In genomic region chr11:13970986-13971385, GRCh38 we compare ENCODE assay signal across 9 cellular contexts. TPM values are rescaled to one million over a fixed set of nuclear protein-coding genes. Genes with fewer than 3 reads are reported as not detected.
DNase-seq lines count a peak whose midpoint lies in the region; ATAC-seq and TF ChIP-seq lines count a peak whose summit lies in the region.
"Had no signal": no experiment of that assay in that cellular context is flagged by ENCODE, and none has a peak within 500 bp of the region (broad histone marks: within the 10 kb centered on the region; RNA-seq: fewer than 3 reads in every experiment).

No MANE protein-coding gene starts in this region.

- H3K18ac ChIP-seq in H9 (ENCODE audit: insufficient read length, low read depth, low read length), result no peak overlapping the region

- no peak overlapping the region for H3K23ac ChIP-seq in H9 (ENCODE audit: insufficient read length, low read depth, low read length)

- H2BK15ac ChIP-seq in H9 (ENCODE audit: low read depth, low read length), result no peak overlapping the region

- no peak overlapping the region for H3T11ph ChIP-seq in H9 (ENCODE audit: low read length)

- H3K14ac ChIP-seq in H9 (ENCODE audit: insufficient read depth, low read length), result no peak overlapping the region

- H3K4me1 Mint-ChIP-seq in Caco-2 (ENCODE audit: low read depth, unreplicated experiment) (peaks cover 53% of the 10 kb centered on the region), H9 (peaks cover 19 to 42% of the 10 kb centered on the region in 2 experiments)

- TF ChIP-seq CTCF in Caco-2 (IDR thresholded peaks at IDR 0.05; ENCODE audit: insufficient read depth in 1 of 2, low read depth in 1 of 2, low read length in 1 of 2, severe bottlenecking in 1 of 2, unreplicated experiment in 1 of 2), result peak; percentile 36 to 70
- peak; percentile 63 for TF ChIP-seq CTCF in H9 (conservative IDR thresholded peaks at IDR 0.05)
- TF ChIP-seq CTCF in kidney epithelial cell (IDR thresholded peaks at IDR 0.05; ENCODE audit: insufficient read depth, low read length, poor library complexity, severe bottlenecking), result peak; percentile 72

- BruUV-seq in Caco-2 (replicated peaks; lab: Mats Ljungman, UMichigan), result no TSS peak

- no peaks in the 10 kb centered on the region for H4K20me1 ChIP-seq in H9 (ENCODE audit: control insufficient read depth, insufficient read depth, insufficient read length)

- H3K4ac ChIP-seq in H9 (ENCODE audit: low read depth, low read length), result no peak overlapping the region

- H2AK5ac ChIP-seq in H9 (ENCODE audit: insufficient read length, low read length), result no peak overlapping the region

- whole genome bisulfite sequencing in H9 (ENCODE audit: extremely low coverage, insufficient read length, low lambda C conversion rate), result no CpG with 5 or more reads among the region's 2 CpGs

- no peaks in the 10 kb centered on the region for H3K79me2 ChIP-seq in H9 (ENCODE audit: insufficient read depth, low read length)

- no peak overlapping the region for H2BK20ac ChIP-seq in H9 (ENCODE audit: low read depth, low read length, poor library complexity, severe bottlenecking)

- no peak overlapping the region for H2BK120ac ChIP-seq in H9 (ENCODE audit: low read depth, low read length, poor library complexity, severe bottlenecking)

- CTCF ChIA-PET in Caco-2 (lab: Charles Lee), result interaction anchor here (0.6 to 2.4 kb wide), 3 partner anchors 21 to 178 kb away, joined by 3 to 22 read pairs (median 3); no protein-coding TSS in a partner anchor

- no peak overlapping the region for H3K56ac ChIP-seq in H9 (ENCODE audit: insufficient read length, low read depth, low read length)

- H3K36me3 Mint-ChIP-seq in Caco-2 (ENCODE audit: insufficient read depth, unreplicated experiment) (no peaks in the 10 kb centered on the region), H9 (ENCODE audit: insufficient read depth in 1 of 3, low read depth in 3 of 3) (no peaks in the 10 kb centered on the region)

- H3K36me3 ChIP-seq in Caco-2 (ENCODE audit: control insufficient read depth, insufficient read depth, low read length) (no peaks in the 10 kb centered on the region), kidney epithelial cell (ENCODE audit: control insufficient read depth, insufficient read depth, low read length) (no peaks in the 10 kb centered on the region)

- POLR2A ChIA-PET in Caco-2 (lab: Charles Lee), result no interaction called here

- H3K9me3 Mint-ChIP-seq in Caco-2 (ENCODE audit: unreplicated experiment), result no peaks in the 10 kb centered on the region
- no peaks in the 10 kb centered on the region; a peak in 1 of 5 replicates for H3K9me3 Mint-ChIP-seq in H9

- no peak overlapping the region for H2AFZ ChIP-seq in H9 (ENCODE audit: low read length)

- no peak overlapping the region for H2BK12ac ChIP-seq in H9 (ENCODE audit: insufficient read length, low read depth, low read length)

- no peak overlapping the region for H2BK5ac ChIP-seq in H9 (ENCODE audit: insufficient read length, low read length)

- H4K5ac ChIP-seq in H9 (ENCODE audit: insufficient read length, low read depth, low read length), result no peak overlapping the region

- DNase-seq in Caco-2 (peak; percentile 73 to 75), H9 (peak; percentile 55), SW480 (ENCODE audit: low spot score) (peak; percentile 69), kidney epithelial cell (ENCODE audit: low read depth) (no peak), SHP77 treated with DMSO at 0.1 percent for 48 hours (lab: John Stamatoyannopoulos, UW) (no peak), cerebellar nuclear complex (lab: John Stamatoyannopoulos, UW) (no peak), ureter (ENCODE audit: low spot score) (no peak)
- DNase-seq: activated CD4-positive, alpha-beta T cell treated with anti-CD3 and anti-CD28 coated beads, Interleukin-2, amount 50 U/mL, for 4 hours had no signal

- H3K27ac Mint-ChIP-seq in Caco-2 (ENCODE audit: unreplicated experiment), result peak overlapping the region; percentile 63
- no peak overlapping the region for H3K27ac Mint-ChIP-seq in H9

- no peaks in the 10 kb centered on the region for H3K79me1 ChIP-seq in H9 (ENCODE audit: insufficient read depth, low read depth, low read length, poor library complexity, severe bottlenecking)

- intact Hi-C loops in Caco-2 (cut with micrococcal nuclease; ENCODE audit: unreplicated experiment), result loop anchor here (1.0 kb wide), 1 partner anchor 70 kb away; no protein-coding TSS in a partner anchor

- peaks cover 61% of the 10 kb centered on the region for H3K4me1 ChIP-seq in Caco-2
- no peaks in the 10 kb centered on the region for H3K4me1 ChIP-seq in H9 (ENCODE audit: insufficient read depth, low read length)

- no peak overlapping the region for H3K9ac ChIP-seq in H9 (ENCODE audit: extremely low read depth, insufficient read length, low read length)

- H3K4me3 Mint-ChIP-seq in Caco-2 (ENCODE audit: unreplicated experiment) (no peak overlapping the region), H9 (no peak overlapping the region)

- no peak overlapping the region for H3K4me2 ChIP-seq in H9 (ENCODE audit: insufficient read depth, insufficient read length, low read length)

- no peak overlapping the region for H3K27ac ChIP-seq in H9 (ENCODE audit: insufficient read length, low read depth, low read length)

- H3K23me2 ChIP-seq in H9 (ENCODE audit: insufficient read length, low read depth, low read length, poor library complexity, severe bottlenecking), result no peaks in the 10 kb centered on the region

- no peak overlapping the region for H4K8ac ChIP-seq in H9 (replicated peaks; ENCODE audit: insufficient read length, low read depth, low read length)

- H3K4me3 ChIP-seq in Caco-2 (ENCODE audit: low read depth, low read length) (no peak overlapping the region), kidney epithelial cell (ENCODE audit: low read depth, low read length) (no peak overlapping the region)

- H3K27me3 ChIP-seq in Caco-2 (replicated peaks; ENCODE audit: control insufficient read depth, insufficient read depth, low read length), result no peaks in the 10 kb centered on the region
- no peaks in the 10 kb centered on the region for H3K27me3 ChIP-seq in H9 (ENCODE audit: insufficient read depth, low read length)
- no peaks in the 10 kb centered on the region for H3K27me3 ChIP-seq in kidney epithelial cell (ENCODE audit: control insufficient read depth, insufficient read depth, low read length)

- H4K91ac ChIP-seq in H9 (ENCODE audit: insufficient read length, low read depth, low read length), result no peak overlapping the region

- H3K9me3 ChIP-seq in Caco-2 (no peaks in the 10 kb centered on the region), H9 (ENCODE audit: control insufficient read depth, low read depth, low read length) (no peaks in the 10 kb centered on the region)

- no peak for ATAC-seq in GM21367 (IDR thresholded peaks at IDR 0.05; ENCODE audit: unreplicated experiment)

- H3K27me3 Mint-ChIP-seq in Caco-2 (ENCODE audit: insufficient read depth, unreplicated experiment) (no peaks in the 10 kb centered on the region), H9 (ENCODE audit: low read depth) (peaks cover 31% of the 10 kb centered on the region)

RNA-seq across cellular contexts. Expression of gene SPON1, which starts 8.5 kb away (rescaled TPM):
- total RNA-seq in Caco-2 (2022) (41.4 and 46.9 TPM in 2 replicates), H9 (2021) (0.20 and 0.22 TPM in 2 replicates), kidney epithelial cell (3.2 and 3.7 TPM in 2 replicates), ureter (37.1 TPM)

Comparison
In these comparisons a context has a peak if more than half of its experiments do, and no peak if none do; other contexts are left out.
1. DNase-seq: peak in Caco-2 (2 of 2), H9 (single experiment) and SW480 (single experiment); none in kidney epithelial cell (single experiment), SHP77 treated with DMSO at 0.1 percent for 48 hours (single experiment), cerebellar nuclear complex (0 of 2) and ureter (single experiment).
2. Peak in every context shown above with its lines, with median percentiles within 50 percentile points of each other: CTCF ChIP-seq.